Comparison of ENCODE assay signal across 16 cellular contexts in genomic region chr7:132030161-132030568, GRCh38.
DNase-seq lines count a peak whose midpoint lies in the region; ATAC-seq and TF ChIP-seq lines count a peak whose summit lies in the region.
"Had no signal": no experiment of that assay in that cellular context is flagged by ENCODE, and none has a peak within 500 bp of the region (broad histone marks: within the 10 kb centered on the region; RNA-seq: fewer than 3 reads in every experiment).

No MANE protein-coding gene starts in this region.

- H3K36me3 ChIP-seq in SK-N-SH (replicated peaks in 1 of 2; ENCODE audit: control insufficient read depth in 1 of 2, insufficient read depth in 2 of 2, low read length in 1 of 2) (no peaks in the 10 kb centered on the region), heart right ventricle (no peaks in the 10 kb centered on the region)
- H3K36me3 ChIP-seq: SJSA1, suprapubic skin had no signal

- intact Hi-C loops in heart right ventricle (cut with DNase I), result no loop called here

- CTCF ChIA-PET in SK-N-SH (lab: Yijun Ruan, JAX), result interaction anchor here (0.6 to 2.0 kb wide), 4 partner anchors 12 to 341 kb away, joined by 3 to 5 read pairs (median 4); no protein-coding TSS in a partner anchor

- no peak overlapping the region for H3K9ac ChIP-seq in SK-N-SH

- peaks cover 9% of the 10 kb centered on the region; the same call in 1 of the 2 replicates for H4K20me1 ChIP-seq in SK-N-SH (ENCODE audit: insufficient read depth)

- POLR2A ChIA-PET in SK-N-SH (lab: Yijun Ruan, JAX), result no interaction called here

- DNase-seq in M059J (ENCODE audit: low read depth) (peak; percentile 41), SK-N-SH (peak; percentile 42), heart right ventricle (peak; percentile 61 to 63), retinal pigment epithelial cell (ENCODE audit: low read depth) (peak; percentile 39), RPMI8226 (no peak), Kasumi-1 (lab: John Stamatoyannopoulos, UW) (no peak), NCI-H146 (lab: John Stamatoyannopoulos, UW) (no peak), GM20000 (ENCODE audit: low spot score) (no peak)
- DNase-seq: activated CD8-positive, alpha-beta memory T cell treated with anti-CD3 and anti-CD28 coated beads, Interleukin-2, amount 50 U/mL, for 4 hours; CD8-positive, alpha-beta T cell; effector memory CD8-positive, alpha-beta T cell; KBM-7; NCI-H524 treated with DMSO at 0.1 percent for 48 hours had no signal

- H3K79me2 ChIP-seq in SK-N-SH (ENCODE audit: insufficient read depth), result peaks cover 7% of the 10 kb centered on the region; the same call in 1 of the 2 replicates

- H3K4me3 ChIP-seq in SK-N-SH (ENCODE audit: low read depth in 2 of 2, low read length in 1 of 2) (no peak overlapping the region), heart right ventricle (no peak overlapping the region), retinal pigment epithelial cell (ENCODE audit: low read length) (no peak overlapping the region)
- H3K4me3 ChIP-seq: psoas muscle, SJSA1, suprapubic skin had no signal

- no peak overlapping the region for H2AFZ ChIP-seq in SK-N-SH (ENCODE audit: low read depth)

- H3K27me3 ChIP-seq in SK-N-SH (ENCODE audit: insufficient read depth) (no peaks in the 10 kb centered on the region), heart right ventricle (no peaks in the 10 kb centered on the region)
- H3K27me3 ChIP-seq: SJSA1, suprapubic skin had no signal

- H3K9me3 ChIP-seq in SK-N-SH (no peaks in the 10 kb centered on the region), heart right ventricle (no peaks in the 10 kb centered on the region)
- H3K9me3 ChIP-seq: psoas muscle, SJSA1, suprapubic skin had no signal

- 11% methylated on average over 2 of the region's 2 CpGs for WGBS in SK-N-SH (ENCODE audit: low lambda C conversion rate)
- 27 to 35% methylated on average over 2 of the region's 2 CpGs for WGBS in heart right ventricle, 2 donors

- H3K9me2 ChIP-seq in SK-N-SH, result no peaks in the 10 kb centered on the region

- TF ChIP-seq RAD21 in SK-N-SH (IDR thresholded peaks at IDR 0.05; ENCODE audit: low read length), result no peak

- ATAC-seq in heart right ventricle, result peak; percentile 86 to 99 (median 94)
- ATAC-seq: CD8-positive, alpha-beta T cell; effector memory CD8-positive, alpha-beta T cell; psoas muscle had no signal

- H3K27ac ChIP-seq in SK-N-SH (ENCODE audit: low read depth in 2 of 2, low read length in 1 of 2) (peak overlapping the region in 1 of 2 experiments; percentile 42; a peak in 3 of 4 replicates), heart right ventricle (peak overlapping the region in 7 of 10 donors; percentile 25 to 53 (median 34))
- H3K27ac ChIP-seq: psoas muscle, SJSA1, suprapubic skin had no signal

- peak; percentile 30 to 35; a peak in 2 of 4 replicates for TF ChIP-seq EP300 in SK-N-SH (IDR thresholded peaks at IDR 0.05; ENCODE audit: borderline replicate concordance in 1 of 2, low read depth in 1 of 2, low read length in 1 of 2)

- peaks cover 15% of the 10 kb centered on the region for H3F3A ChIP-seq in SK-N-SH (replicated peaks; ENCODE audit: insufficient read depth)

- TF ChIP-seq CTCF in SK-N-SH (IDR thresholded peaks at IDR 0.05), result no peak
- no peak for TF ChIP-seq CTCF in heart right ventricle (IDR thresholded peaks at IDR 0.05)
- no peak for TF ChIP-seq CTCF in retinal pigment epithelial cell (conservative IDR thresholded peaks at IDR 0.05; ENCODE audit: low read depth, low read length)
- no peak for TF ChIP-seq CTCF in GM20000 (IDR thresholded peaks at IDR 0.05; ENCODE audit: extremely low read depth, missing control alignments)

- H3K4me1 ChIP-seq in SK-N-SH (ENCODE audit: control insufficient read depth in 1 of 2, insufficient read depth in 2 of 2, low read depth in 1 of 2, low read length in 1 of 2) (peaks cover 12 to 18% of the 10 kb centered on the region in 2 experiments; a peak in 3 of 4 replicates), heart right ventricle (peaks cover 0 to 19% (median 8%) of the 10 kb centered on the region in 9 donors)
- H3K4me1 ChIP-seq: psoas muscle, SJSA1 had no signal

- peak overlapping the region; percentile 30; the same call in 1 of the 2 replicates for H3K4me2 ChIP-seq in SK-N-SH

TF ChIP-seq in SK-N-SH, 30 proteins besides CTCF, POLR2A, EP300 and RAD21 (continues in another document):
- TF ChIP-seq MAX (IDR thresholded peaks at IDR 0.05; ENCODE audit: low read depth) (no peak), USF2 (IDR thresholded peaks at IDR 0.05; ENCODE audit: borderline replicate concordance, low read depth, low read length) (no peak), ELF1 (IDR thresholded peaks at IDR 0.05) (no peak), EZH2phosphoT487 (IDR thresholded peaks at IDR 0.05; ENCODE audit: borderline replicate concordance, low read depth) (no peak), RFX5 (IDR thresholded peaks at IDR 0.05; ENCODE audit: low read length) (no peak), YY1 (IDR thresholded peaks at IDR 0.05; ENCODE audit: low read depth) (0 out of 2 replicates have a peak, but pooled peaks have one; percentile 13), ZBTB33 (IDR thresholded peaks at IDR 0.05; ENCODE audit: borderline replicate concordance, low read depth) (no peak), TCF12 (IDR thresholded peaks at IDR 0.05) (0 out of 2 replicates have a peak, but pooled peaks have one; percentile 37), FOSL2 (IDR thresholded peaks at IDR 0.05; ENCODE audit: borderline replicate concordance, low read depth) (no peak), NRF1 (IDR thresholded peaks at IDR 0.05; ENCODE audit: low read depth, low read length) (no peak), GABPA (IDR thresholded peaks at IDR 0.05; ENCODE audit: low read depth) (no peak), SMC3 (IDR thresholded peaks at IDR 0.05; ENCODE audit: low read depth, low read length) (no peak), IRF3 (IDR thresholded peaks at IDR 0.05; ENCODE audit: low read depth, low read length) (no peak), JUND (IDR thresholded peaks at IDR 0.05) (peak; percentile 30; the same call in 1 of the 2 replicates), TEAD4 (IDR thresholded peaks at IDR 0.05; ENCODE audit: borderline replicate concordance, insufficient read depth) (peak; percentile 16; the same call in 1 of the 2 replicates), RCOR1 (IDR thresholded peaks at IDR 0.05; ENCODE audit: low read length) (peak; percentile 17; the same call in 1 of the 2 replicates), MEF2A (IDR thresholded peaks at IDR 0.05; ENCODE audit: borderline replicate concordance, low read depth) (no peak), PBX3 (IDR thresholded peaks at IDR 0.05) (peak; percentile 59; the same call in 1 of the 2 replicates), MXI1 (IDR thresholded peaks at IDR 0.05; ENCODE audit: low read depth, low read length) (no peak), RXRA (IDR thresholded peaks at IDR 0.05; ENCODE audit: borderline replicate concordance, low read depth) (no peak), GATA2 (CRISPR knock-in tag; IDR thresholded peaks at IDR 0.05) (peak; percentile 62; the same call in 1 of the 2 replicates)

Comparison
In these comparisons a context has a peak if more than half of its experiments do, and no peak if none do; other contexts are left out.
1. DNase-seq: peak in M059J (single experiment), SK-N-SH (single experiment), heart right ventricle (2 of 2) and retinal pigment epithelial cell (single experiment); none in RPMI8226 (single experiment), Kasumi-1 (0 of 2), NCI-H146 (single experiment) and GM20000 (single experiment).